Comparison of ENCODE assay signal across 15 cellular contexts in the genomic region with DNA sequence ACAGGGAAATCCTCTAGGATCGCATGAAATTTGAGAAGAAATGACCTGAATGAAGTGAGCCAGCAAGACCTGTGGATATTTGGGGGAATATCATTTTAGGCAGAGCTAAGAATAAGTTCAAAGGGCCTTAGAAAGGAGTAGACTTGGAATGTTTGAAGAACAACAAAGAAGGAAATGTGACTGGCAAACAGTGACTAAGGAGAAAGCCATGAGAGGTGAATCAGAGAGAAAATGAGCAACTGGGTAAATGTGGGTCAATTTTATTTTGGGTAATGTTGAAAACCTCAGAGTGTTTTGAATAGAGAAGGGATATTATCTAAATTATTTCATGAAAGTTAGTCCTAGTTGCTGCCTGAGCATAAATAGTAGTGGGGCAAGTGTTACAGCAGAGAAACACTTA.
DNase-seq lines count a peak whose midpoint lies in the region; ATAC-seq and TF ChIP-seq lines count a peak whose summit lies in the region.
"Had no signal": no experiment of that assay in that cellular context is flagged by ENCODE, and none has a peak within 500 bp of the region (broad histone marks: within the 10 kb centered on the region; RNA-seq: fewer than 3 reads in every experiment).

No MANE protein-coding gene starts in this region.

- no peak overlapping the region for H2AFZ ChIP-seq in PC-9

- no peaks in the 10 kb centered on the region for H3F3A ChIP-seq in PC-9 (ENCODE audit: insufficient read depth, low read depth)

- H3K27me3 ChIP-seq in PC-9 (ENCODE audit: insufficient read depth, low read depth), result no peaks in the 10 kb centered on the region

- no peaks in the 10 kb centered on the region for H3K9me3 Mint-ChIP-seq in progenitor cell of endocrine pancreas (ENCODE audit: low read depth)
- H3K9me3 Mint-ChIP-seq: central memory CD8-positive, alpha-beta T cell had no signal

- H3K4me3 Mint-ChIP-seq in progenitor cell of endocrine pancreas (ENCODE audit: low read depth), result no peak overlapping the region
- H3K4me3 Mint-ChIP-seq: CD4-positive, CD25-positive, alpha-beta regulatory T cell; central memory CD8-positive, alpha-beta T cell had no signal

- no peaks in the 10 kb centered on the region for H4K20me1 ChIP-seq in PC-9 (ENCODE audit: insufficient read depth)

- H3K36me3 Mint-ChIP-seq in progenitor cell of endocrine pancreas (ENCODE audit: insufficient read depth), result no peaks in the 10 kb centered on the region
- H3K36me3 Mint-ChIP-seq: CD4-positive, CD25-positive, alpha-beta regulatory T cell had no signal

- peaks cover 16% of the 10 kb centered on the region for H3K4me1 ChIP-seq in PC-9 (replicated peaks; ENCODE audit: insufficient read depth)

- ATAC-seq in HG03520 (IDR thresholded peaks at IDR 0.05; ENCODE audit: unreplicated experiment), result no peak
- ATAC-seq in left colon, result no peak

- no peak overlapping the region for H3K4me3 ChIP-seq in PC-9

- no peaks in the 10 kb centered on the region for H3K9me2 ChIP-seq in PC-9 (ENCODE audit: insufficient read depth)

- no TSS peak for BruUV-seq in PC-9 (replicated peaks; lab: Mats Ljungman, UMichigan)

- intact Hi-C loops in PC-9 (cut with micrococcal nuclease; ENCODE audit: unreplicated experiment) (no loop called here), left colon (cut with DNase I, micrococcal nuclease) (no loop called here)

- DNase-seq in EL (peak; percentile 56), PC-9 (peak; percentile 3 to 58), epithelial cell of prostate (ENCODE audit: low read depth, low spot score) (no peak), progenitor cell of endocrine pancreas (ENCODE audit: low spot score, unreplicated experiment) (no peak), left colon (no peak), DMS114 treated with DMSO at 0.1 percent for 48 hours (lab: John Stamatoyannopoulos, UW; ENCODE audit: unreplicated experiment) (no peak), GF-D8 (lab: John Stamatoyannopoulos, UW) (no peak)
- DNase-seq: activated naive CD4-positive, alpha-beta T cell treated with Interleukin-2 at 50 U/mL for 16 hours; CD4-positive, CD25-positive, alpha-beta regulatory T cell; KBM-7; NCI-H1436 treated with DMSO at 0.1 percent for 48 hours; NCI-H510A treated with DMSO at 0.1 percent for 48 hours; RPMI8226 had no signal

- no peaks in the 10 kb centered on the region for H3K27me3 Mint-ChIP-seq in progenitor cell of endocrine pancreas
- H3K27me3 Mint-ChIP-seq: CD4-positive, CD25-positive, alpha-beta regulatory T cell had no signal

- H3K27ac Mint-ChIP-seq in progenitor cell of endocrine pancreas, result peak overlapping the region; percentile 1
- H3K27ac Mint-ChIP-seq: CD4-positive, CD25-positive, alpha-beta regulatory T cell had no signal

- no peaks in the 10 kb centered on the region for H3K79me2 ChIP-seq in PC-9 (ENCODE audit: low read depth)

- no peak for TF ChIP-seq CTCF in PC-9 (conservative IDR thresholded peaks at IDR 0.05)
- TF ChIP-seq CTCF in progenitor cell of endocrine pancreas (IDR thresholded peaks at IDR 0.05; ENCODE audit: unreplicated experiment), result no peak

- peak overlapping the region; percentile 17 for H3K4me2 ChIP-seq in PC-9

- CTCF ChIA-PET in PC-9 (lab: Charles Lee), result no interaction called here

- POLR2A ChIA-PET in PC-9 (lab: Charles Lee; ENCODE audit: unreplicated experiment), result no interaction called here

- H3K27ac ChIP-seq in PC-9 (peak overlapping the region; percentile 7; the same call in 1 of the 2 replicates), epithelial cell of prostate (peak overlapping the region; percentile 52)

- no peaks in the 10 kb centered on the region for H3K36me3 ChIP-seq in PC-9 (ENCODE audit: low read depth)

- no peaks in the 10 kb centered on the region for H3K9me3 ChIP-seq in PC-9 (ENCODE audit: insufficient read depth, low read depth)

- H3K4me1 Mint-ChIP-seq in progenitor cell of endocrine pancreas (ENCODE audit: low read depth), result peaks cover 6% of the 10 kb centered on the region
- H3K4me1 Mint-ChIP-seq: CD4-positive, CD25-positive, alpha-beta regulatory T cell; central memory CD8-positive, alpha-beta T cell had no signal

Comparison
In these comparisons a context has a peak if more than half of its experiments do, and no peak if none do; other contexts are left out.
1. DNase-seq: peak in EL (single experiment) and PC-9 (2 of 2); none in epithelial cell of prostate (single experiment), progenitor cell of endocrine pancreas (single experiment), left colon (0 of 2), DMS114 treated with DMSO at 0.1 percent for 48 hours (single experiment) and GF-D8 (single experiment).